In genomic region chr4:103074039-103074438, GRCh38 we compare ENCODE assay signal across 18 cellular contexts. TPM values are rescaled to one million over a fixed set of nuclear protein-coding genes. Genes with fewer than 3 reads are reported as not detected.
DNase-seq lines count a peak whose midpoint lies in the region; ATAC-seq, FAIRE-seq and TF ChIP-seq lines count a peak whose summit lies in the region.
"Had no signal": no experiment of that assay in that cellular context is flagged by ENCODE, and none has a peak within 500 bp of the region (broad histone marks: within the 10 kb centered on the region; RNA-seq: fewer than 3 reads in every experiment).

No MANE protein-coding gene starts in this region.

- H3K4me1 Mint-ChIP-seq in activated CD4-positive, alpha-beta T cell treated with anti-CD3 and anti-CD28 coated beads, Interleukin-2, amount 10 ng/mL, durations not matched to agents 24 days and 14 days, result peaks cover 42% of the 10 kb centered on the region
- peaks cover 18% of the 10 kb centered on the region for H3K4me1 Mint-ChIP-seq in Calu3 (ENCODE audit: low read depth, unreplicated experiment)

- no peak for ATAC-seq in GM18498 (IDR thresholded peaks at IDR 0.05; ENCODE audit: unreplicated experiment)
- ATAC-seq: gastroesophageal sphincter, left colon, right cardiac atrium had no signal

- POLR2A ChIA-PET in OCI-LY7 (lab: Charles Lee), result interaction anchor here (0.7 to 1.0 kb wide), 3 partner anchors 13 to 555 kb away, joined by 3 to 7 read pairs (median 3); no protein-coding TSS in a partner anchor
- POLR2A ChIA-PET in endothelial cell of umbilical vein (lab: Charles Lee), result no interaction called here

- H4K20me1 ChIP-seq in OCI-LY7 (ENCODE audit: insufficient read depth, low read length) (peaks cover 7% of the 10 kb centered on the region; the same call in 1 of the 2 replicates), endothelial cell of umbilical vein (replicated peaks; ENCODE audit: control insufficient read depth, extremely low read depth, insufficient read depth, low read length) (peaks cover 3% of the 10 kb centered on the region)

- no peak for DNase-seq in activated CD4-positive, alpha-beta T cell treated with anti-CD3 and anti-CD28 coated beads, Interleukin-2, amount 10 ng/mL, durations not matched to agents 24 days and 14 days
- no peak for DNase-seq in activated CD4-positive, alpha-beta T cell treated with anti-CD3 and anti-CD28 coated beads, Interleukin-2, amount 50 U/mL, for 1 hour
- no peak for DNase-seq in Calu3
- DNase-seq in OCI-LY7 (ENCODE audit: low spot score), result peak; percentile 22
- no peak for DNase-seq in endothelial cell of umbilical vein (ENCODE audit: low read depth, low spot score)
- DNase-seq in activated CD4-positive, CD25-positive, alpha-beta regulatory T cell (lab: John Stamatoyannopoulos, UW), result no peak
- DNase-seq in hippocampal formation (lab: John Stamatoyannopoulos, UW), result no peak
- DNase-seq: left colon, midbrain, NCI-H1417 treated with DMSO at 0.1 percent for 48 hours, NCI-H2171, NCI-H774, nucleus accumbens, right cardiac atrium, SK-N-SH had no signal

- H3K27ac ChIP-seq in OCI-LY7 (ENCODE audit: low read depth, low read length, poor library complexity, severe bottlenecking) (peak overlapping the region; percentile 86), endothelial cell of umbilical vein (ENCODE audit: insufficient read depth, low read depth, low read length) (no peak overlapping the region)
- H3K27ac ChIP-seq: gastroesophageal sphincter had no signal

- dilution Hi-C loops in endothelial cell of umbilical vein (cut with MboI; ENCODE audit: extremely low pct_ligation_motif_present, low sequenced_read_pairs), result no loop called here

- no peaks in the 10 kb centered on the region for H3K9me2 ChIP-seq in OCI-LY7 (ENCODE audit: insufficient read depth, low read length)
- H3K9me2 ChIP-seq: SK-N-SH had no signal

- H2AFZ ChIP-seq in OCI-LY7 (ENCODE audit: low read length) (no peak overlapping the region), endothelial cell of umbilical vein (ENCODE audit: low read depth, low read length) (no peak overlapping the region)

- H3K4me2 ChIP-seq in OCI-LY7 (ENCODE audit: low read length) (peak overlapping the region; percentile 97), endothelial cell of umbilical vein (ENCODE audit: insufficient read depth, low read length) (peak overlapping the region; percentile 93)

- no peaks in the 10 kb centered on the region for H3K9me3 Mint-ChIP-seq in activated CD4-positive, alpha-beta T cell treated with anti-CD3 and anti-CD28 coated beads, Interleukin-2, amount 10 ng/mL, durations not matched to agents 24 days and 14 days
- H3K9me3 Mint-ChIP-seq in Calu3 (ENCODE audit: low read depth, unreplicated experiment), result no peaks in the 10 kb centered on the region

- no peaks in the 10 kb centered on the region for H3K27me3 ChIP-seq in endothelial cell of umbilical vein (ENCODE audit: control insufficient read depth in 2 of 2, insufficient read depth in 2 of 2, low read length in 2 of 2)
- H3K27me3 ChIP-seq: gastroesophageal sphincter had no signal

- CTCF ChIA-PET in Calu3 (lab: Charles Lee), result no interaction called here
- CTCF ChIA-PET in OCI-LY7 (lab: Charles Lee; ENCODE audit: unreplicated experiment), result interaction anchor here (0.9 kb wide), 1 partner anchor 23 kb away, joined by 3 read pairs; no protein-coding TSS in a partner anchor
- CTCF ChIA-PET in endothelial cell of umbilical vein (lab: Charles Lee), result no interaction called here

- peaks cover 44% of the 10 kb centered on the region for H3K4me1 ChIP-seq in OCI-LY7 (ENCODE audit: insufficient read depth, low read length, poor library complexity, severe bottlenecking)
- H3K4me1 ChIP-seq in endothelial cell of umbilical vein (ENCODE audit: control insufficient read depth, extremely low read depth, insufficient read depth, low read length), result peaks cover 15% of the 10 kb centered on the region

- H3K4me3 Mint-ChIP-seq in activated CD4-positive, alpha-beta T cell treated with anti-CD3 and anti-CD28 coated beads, Interleukin-2, amount 10 ng/mL, durations not matched to agents 24 days and 14 days, result peak overlapping the region; percentile 88
- H3K4me3 Mint-ChIP-seq in Calu3 (ENCODE audit: low read depth, unreplicated experiment), result no peak overlapping the region

- no peak for TF ChIP-seq CTCF in Calu3 (IDR thresholded peaks at IDR 0.05; ENCODE audit: unreplicated experiment)
- no peak for TF ChIP-seq CTCF in OCI-LY7 (conservative IDR thresholded peaks at IDR 0.05; ENCODE audit: low read length)
- TF ChIP-seq CTCF in endothelial cell of umbilical vein (IDR thresholded peaks at IDR 0.05; ENCODE audit: extremely low read depth in 1 of 2, insufficient read depth in 1 of 2, low read depth in 1 of 2, low read length in 2 of 2), result no peak

- H3K9me1 ChIP-seq in endothelial cell of umbilical vein (replicated peaks; ENCODE audit: control insufficient read depth, extremely low read depth, insufficient read depth, low read length), result peaks cover 3% of the 10 kb centered on the region

- H3K79me2 ChIP-seq in OCI-LY7 (ENCODE audit: insufficient read depth, low read depth, low read length) (peaks cover 70% of the 10 kb centered on the region), endothelial cell of umbilical vein (ENCODE audit: control insufficient read depth, insufficient read depth, low read length) (peaks cover 60% of the 10 kb centered on the region)

- intact Hi-C loops in activated CD4-positive, alpha-beta T cell treated with anti-CD3 and anti-CD28 coated beads, Interleukin-2, amount 10 ng/mL, durations not matched to agents 24 days and 14 days (cut with micrococcal nuclease), result no loop called here
- intact Hi-C loops in Calu3 (cut with micrococcal nuclease; ENCODE audit: unreplicated experiment), result no loop called here
- intact Hi-C loops in OCI-LY7 (cut with micrococcal nuclease; ENCODE audit: unreplicated experiment), result no loop called here
- intact Hi-C loops in endothelial cell of umbilical vein (cut with micrococcal nuclease), result loop anchor here (2.0 kb wide), 1 partner anchor 27 kb away; no protein-coding TSS in a partner anchor

- H3K4me3 ChIP-seq in OCI-LY7 (ENCODE audit: low read depth, low read length, poor library complexity, severe bottlenecking) (peak overlapping the region; percentile 79), endothelial cell of umbilical vein (replicated peaks in 1 of 3; ENCODE audit: insufficient read depth in 1 of 3, low read depth in 1 of 3, low read length in 3 of 3) (no peak overlapping the region)
- H3K4me3 ChIP-seq: gastroesophageal sphincter had no signal

- no peak overlapping the region for H3K27ac Mint-ChIP-seq in activated CD4-positive, alpha-beta T cell treated with anti-CD3 and anti-CD28 coated beads, Interleukin-2, amount 10 ng/mL, durations not matched to agents 24 days and 14 days
- H3K27ac Mint-ChIP-seq in Calu3 (ENCODE audit: unreplicated experiment), result peak overlapping the region; percentile 30

- peaks cover 40% of the 10 kb centered on the region for H3K36me3 ChIP-seq in OCI-LY7 (ENCODE audit: insufficient read depth, low read length)
- no peaks in the 10 kb centered on the region for H3K36me3 ChIP-seq in endothelial cell of umbilical vein (ENCODE audit: control insufficient read depth in 2 of 2, extremely low read depth in 1 of 2, insufficient read depth in 2 of 2, low read length in 2 of 2)

- no peak for FAIRE-seq in endothelial cell of umbilical vein (lab: Jason Lieb, UNC)
- FAIRE-seq: urothelium cell line had no signal

- H3K9me3 ChIP-seq in OCI-LY7 (ENCODE audit: low read length), result no peaks in the 10 kb centered on the region
- no peaks in the 10 kb centered on the region for H3K9me3 ChIP-seq in endothelial cell of umbilical vein (replicated peaks; ENCODE audit: control insufficient read depth, insufficient read depth, low read length)
- H3K9me3 ChIP-seq: gastroesophageal sphincter, SK-N-SH had no signal

- H3K27me3 Mint-ChIP-seq in activated CD4-positive, alpha-beta T cell treated with anti-CD3 and anti-CD28 coated beads, Interleukin-2, amount 10 ng/mL, durations not matched to agents 24 days and 14 days, result no peaks in the 10 kb centered on the region
- peaks cover 24% of the 10 kb centered on the region for H3K27me3 Mint-ChIP-seq in Calu3 (ENCODE audit: unreplicated experiment)

- peaks cover 28% of the 10 kb centered on the region for H3K36me3 Mint-ChIP-seq in activated CD4-positive, alpha-beta T cell treated with anti-CD3 and anti-CD28 coated beads, Interleukin-2, amount 10 ng/mL, durations not matched to agents 24 days and 14 days (ENCODE audit: low read depth)
- peaks cover 19% of the 10 kb centered on the region for H3K36me3 Mint-ChIP-seq in Calu3 (ENCODE audit: insufficient read depth, unreplicated experiment)

- BruUV-seq in Calu3 (replicated peaks; lab: Mats Ljungman, UMichigan), result no TSS peak
- no TSS peak for BruUV-seq in OCI-LY7 (replicated peaks; lab: Mats Ljungman, UMichigan)
- no TSS peak for BruUV-seq in endothelial cell of umbilical vein (replicated peaks; lab: Mats Ljungman, UMichigan)

- TF ChIP-seq POLR2A in endothelial cell of umbilical vein (IDR thresholded peaks at IDR 0.05; ENCODE audit: low read depth, low read length), result no peak

- no peak overlapping the region for H3K9ac ChIP-seq in endothelial cell of umbilical vein (replicated peaks; ENCODE audit: extremely low read depth, insufficient read depth, low read length)
- H3K9ac ChIP-seq: SK-N-SH had no signal

RNA-seq across cellular contexts. Expression of gene SLC9B2, which starts 2.5 kb away (rescaled TPM):
- total RNA-seq in activated CD4-positive, alpha-beta T cell treated with anti-CD3 and anti-CD28 coated beads, Interleukin-2, amount 10 ng/mL, durations not matched to agents 24 days and 14 days, result 37.6 and 39.7 TPM in 2 replicates
- total RNA-seq in Calu3 (2022), result 2.7 and 5.0 TPM in 2 replicates
- total RNA-seq in OCI-LY7 (2014; rRNA removed; shearing (Covaris generic)), result 23.5 and 26.5 TPM in 2 replicates
- 36.5 and 38.5 TPM in 2 replicates for total RNA-seq in OCI-LY7 (2022)
- total RNA-seq in endothelial cell of umbilical vein, result 22.0 and 23.5 TPM in 2 replicates
- 9.2 and 9.6 TPM in 2 replicates for polyA plus RNA-seq in endothelial cell of umbilical vein
- polyA plus RNA-seq in endothelial cell of umbilical vein (2011; cell fraction: cytosol; rRNA removed), result 9.1 and 9.5 TPM in 2 replicates
- polyA plus RNA-seq in endothelial cell of umbilical vein (2011; cell fraction: nucleus; rRNA removed), result 12.7 and 15.0 TPM in 2 replicates
- 19.4 and 26.8 TPM in 2 replicates for polyA plus RNA-seq in endothelial cell of umbilical vein (2012)
- polyA minus RNA-seq in endothelial cell of umbilical vein, result 17.3 and 22.3 TPM in 2 replicates
- polyA minus RNA-seq in endothelial cell of umbilical vein (2011; cell fraction: cytosol; rRNA and poly(A)+ RNA removed), result 6.7 TPM
- polyA minus RNA-seq in endothelial cell of umbilical vein (2011; cell fraction: nucleus; rRNA and poly(A)+ RNA removed), result 17.7 and 18.1 TPM in 2 replicates

RNA-seq across cellular contexts. Expression of gene BDH2, which starts 25.6 kb away (rescaled TPM):
- 11.0 and 13.2 TPM in 2 replicates for total RNA-seq in activated CD4-positive, alpha-beta T cell treated with anti-CD3 and anti-CD28 coated beads, Interleukin-2, amount 10 ng/mL, durations not matched to agents 24 days and 14 days
- 8.1 and 15.2 TPM in 2 replicates for total RNA-seq in Calu3 (2022)
- 28.2 and 35.2 TPM in 2 replicates for total RNA-seq in OCI-LY7 (2014; rRNA removed; shearing (Covaris generic))
- total RNA-seq in OCI-LY7 (2022), result 25.2 and 26.3 TPM in 2 replicates
- total RNA-seq in endothelial cell of umbilical vein, result 29.4 and 36.4 TPM in 2 replicates
- 37.3 and 40.9 TPM in 2 replicates for polyA plus RNA-seq in endothelial cell of umbilical vein
- 39.3 and 50.8 TPM in 2 replicates for polyA plus RNA-seq in endothelial cell of umbilical vein (2011; cell fraction: cytosol; rRNA removed)
- 213 and 249 TPM in 2 replicates for polyA plus RNA-seq in endothelial cell of umbilical vein (2011; cell fraction: nucleus; rRNA removed)
- 56.9 and 58.0 TPM in 2 replicates for polyA plus RNA-seq in endothelial cell of umbilical vein (2012)
- 29.6 and 34.4 TPM in 2 replicates for polyA minus RNA-seq in endothelial cell of umbilical vein
- 3.3 TPM for polyA minus RNA-seq in endothelial cell of umbilical vein (2011; cell fraction: cytosol; rRNA and poly(A)+ RNA removed)
- polyA minus RNA-seq in endothelial cell of umbilical vein (2011; cell fraction: nucleus; rRNA and poly(A)+ RNA removed), result 31.7 and 33.3 TPM in 2 replicates

RNA-seq across cellular contexts. Expression of gene SLC9B1, which starts 54.5 kb away (rescaled TPM):
- total RNA-seq in activated CD4-positive, alpha-beta T cell treated with anti-CD3 and anti-CD28 coated beads, Interleukin-2, amount 10 ng/mL, durations not matched to agents 24 days and 14 days, result 0.23 and 0.47 TPM in 2 replicates
- total RNA-seq in Calu3 (2022) (not detected in 2 replicates), OCI-LY7 (2022) (2.0 and 3.3 TPM in 2 replicates), endothelial cell of umbilical vein (0.49 TPM in 1 of 2 replicates, not detected in the other)
- 0.88 and 2.3 TPM in 2 replicates for total RNA-seq in OCI-LY7 (2014; rRNA removed; shearing (Covaris generic))
- 0.19 TPM in 2 replicates for polyA plus RNA-seq in endothelial cell of umbilical vein
- 0.07 and 0.12 TPM in 2 replicates for polyA plus RNA-seq in endothelial cell of umbilical vein (2011; cell fraction: cytosol; rRNA removed)
- 0.35 and 0.36 TPM in 2 replicates for polyA plus RNA-seq in endothelial cell of umbilical vein (2011; cell fraction: nucleus; rRNA removed)
- polyA plus RNA-seq in endothelial cell of umbilical vein (2012), result 0.20 TPM in 1 of 2 replicates, not detected in the other
- polyA minus RNA-seq in endothelial cell of umbilical vein, result 0.76 and 0.97 TPM in 2 replicates
- polyA minus RNA-seq in endothelial cell of umbilical vein (2011; cell fraction: cytosol; rRNA and poly(A)+ RNA removed), result not detected
- 0.96 and 1.3 TPM in 2 replicates for polyA minus RNA-seq in endothelial cell of umbilical vein (2011; cell fraction: nucleus; rRNA and poly(A)+ RNA removed)
